ENCODE assay signal across 8 cellular contexts in the genomic region with DNA sequence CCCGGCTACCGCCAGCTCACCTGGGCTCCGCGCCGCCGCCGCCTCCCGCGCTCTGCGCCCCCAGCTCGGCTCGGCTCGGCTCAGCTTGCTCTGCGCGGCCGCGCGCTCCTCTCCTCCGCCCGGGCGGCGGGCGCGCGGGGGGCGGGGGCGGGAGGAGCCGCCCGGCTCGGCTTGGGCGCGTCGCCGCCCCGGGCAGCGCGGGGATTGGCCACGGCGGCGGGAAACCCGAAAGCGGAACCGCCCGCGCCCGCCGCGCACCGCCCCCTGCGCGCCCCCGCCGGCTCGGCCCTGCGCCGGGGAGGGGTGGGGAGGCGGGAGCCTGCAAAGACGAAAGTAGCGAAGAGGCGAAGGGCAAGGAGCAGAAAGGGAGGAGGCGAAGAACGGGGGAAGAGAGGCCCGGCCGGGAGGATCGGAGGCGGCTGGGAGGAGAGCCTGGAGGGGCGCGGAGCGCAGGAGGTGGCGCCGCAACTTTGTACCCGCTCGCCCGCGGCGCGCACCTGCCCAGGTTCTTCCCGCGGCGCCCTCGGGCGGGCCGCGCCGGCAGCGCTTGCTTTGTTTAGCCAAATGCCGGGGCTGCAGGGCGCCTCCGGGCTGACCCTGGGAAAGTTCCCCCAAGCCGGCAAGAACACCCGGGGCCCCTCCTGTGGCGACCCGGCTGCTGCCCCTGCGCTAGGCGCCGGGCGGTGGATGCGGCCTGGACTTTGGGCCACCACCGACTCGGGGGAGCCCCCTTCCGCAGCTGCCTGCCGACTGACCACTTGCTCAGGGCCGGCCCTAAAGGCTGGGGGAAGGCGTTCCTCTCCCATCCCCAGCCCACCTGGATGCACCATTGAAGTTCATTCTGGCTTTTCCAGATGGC. TPM values are rescaled to one million over a fixed set of nuclear protein-coding genes. Genes with fewer than 3 reads are reported as not detected.
DNase-seq lines count a peak whose midpoint lies in the region; ATAC-seq, FAIRE-seq and TF ChIP-seq lines count a peak whose summit lies in the region.

TSS of gene CAMKK2 (minus strand) at position 92 of the 859 bp plus-strand sequence. CDS start 22,183 bp downstream, outside the sequence.

- H3K27ac Mint-ChIP-seq in central memory CD8-positive, alpha-beta T cell (ENCODE audit: low read depth) = peak within 1 kb of the TSS; percentile 77

- H3K27me3 ChIP-seq in keratinocyte (ENCODE audit: control insufficient read depth, extremely low read depth, insufficient read depth, low read length) = no peaks in the 10 kb centered on the region

- peak; percentile 95 for DNase-seq in AG08395 (ENCODE audit: low spot score)
- peak; percentile 93 for DNase-seq in NCI-H2227 (lab: John Stamatoyannopoulos, UW; ENCODE audit: unreplicated experiment)
- peak; percentile 78 to 85 for DNase-seq in central memory CD8-positive, alpha-beta T cell (ENCODE audit: low spot score in 2 of 2)
- DNase-seq in keratinocyte (ENCODE audit: low read depth, low spot score) = no peak
- peak; percentile 68 to 82 (median 73) for DNase-seq in stimulated activated CD4-positive, alpha-beta T cell treated with anti-CD3 and anti-CD28 coated beads, Interleukin-12 subunit alpha, Interleukin-12 subunit beta, amount 100 ng/mL, for 48 hours (ENCODE audit: low read depth in 2 of 3, low spot score in 1 of 3)

- H3K79me2 ChIP-seq in keratinocyte (ENCODE audit: control insufficient read depth, insufficient read depth, low read length) = peaks cover 25% of the 10 kb centered on the region

- no peaks in the 10 kb centered on the region for H3K9me1 ChIP-seq in keratinocyte (ENCODE audit: control insufficient read depth, extremely low read depth, insufficient read depth, low read length)

- H3K4me1 Mint-ChIP-seq in central memory CD8-positive, alpha-beta T cell = peaks cover 15% of the 10 kb centered on the region

- ATAC-seq in GM18868 (IDR thresholded peaks at IDR 0.05; ENCODE audit: unreplicated experiment) (peak; percentile 76), HG03108 (IDR thresholded peaks at IDR 0.05; ENCODE audit: unreplicated experiment) (peak; percentile 59)
- ATAC-seq in activated CD4-positive, CD25-positive, alpha-beta regulatory T cell treated with anti-CD3 and anti-CD28 coated beads, Interleukin-2, amount 50 U/mL, for 24 hours = peak; percentile 86 to 89
- peak; percentile 93 for ATAC-seq in central memory CD8-positive, alpha-beta T cell (replicated peaks; ENCODE audit: extremely low read depth, poor library complexity, severe bottlenecking)

- dilution Hi-C loops in keratinocyte (cut with MboI; ENCODE audit: extremely low pct_ligation_motif_present, low sequenced_read_pairs) = no loop called here

- no peaks in the 10 kb centered on the region for H3K9me3 ChIP-seq in keratinocyte (ENCODE audit: control insufficient read depth, low read depth, low read length)

- H3K27ac ChIP-seq in keratinocyte (ENCODE audit: control insufficient read depth, insufficient read depth, low read length) = peak within 1 kb of the TSS; percentile 65

- H3K4me1 ChIP-seq in keratinocyte (ENCODE audit: control insufficient read depth, extremely low read depth, insufficient read depth, low read length) = peaks cover 11% of the 10 kb centered on the region

- H3K4me3 ChIP-seq in keratinocyte (ENCODE audit: control insufficient read depth in 2 of 3, extremely low read depth in 1 of 3, insufficient read depth in 2 of 3, low read depth in 1 of 3, low read length in 3 of 3) = peak within 1 kb of the TSS; percentile 83 to 95 (median 84)

- peak within 1 kb of the TSS; percentile 87 for H3K4me3 Mint-ChIP-seq in central memory CD8-positive, alpha-beta T cell

- no peaks in the 10 kb centered on the region for H3K27me3 Mint-ChIP-seq in central memory CD8-positive, alpha-beta T cell

- H3K4me2 ChIP-seq in keratinocyte (ENCODE audit: control insufficient read depth, extremely low read depth, insufficient read depth, low read depth, low read length) = peak within 1 kb of the TSS; percentile 100

- H3K9me3 Mint-ChIP-seq in central memory CD8-positive, alpha-beta T cell = no peaks in the 10 kb centered on the region

- peaks cover 1% of the 10 kb centered on the region for H3K36me3 Mint-ChIP-seq in central memory CD8-positive, alpha-beta T cell (ENCODE audit: insufficient read depth)

- no peak for FAIRE-seq in keratinocyte (lab: Jason Lieb, UNC)

- H2AFZ ChIP-seq in keratinocyte (ENCODE audit: control insufficient read depth, low read length) = peak within 1 kb of the TSS; percentile 93

- H4K20me1 ChIP-seq in keratinocyte (ENCODE audit: control insufficient read depth, extremely low read depth, insufficient read depth, low read length) = no peaks in the 10 kb centered on the region

- TF ChIP-seq CTCF in keratinocyte (optimal IDR thresholded peaks at IDR 0.05 in 1 of 3, IDR thresholded peaks at IDR 0.05 in 1 of 3, conservative IDR thresholded peaks at IDR 0.05 in 1 of 3; ENCODE audit: extremely low read depth in 1 of 3, insufficient read depth in 2 of 3, low read length in 3 of 3) = no peak

- H3K36me3 ChIP-seq in keratinocyte (ENCODE audit: control insufficient read depth in 2 of 2, extremely low read depth in 1 of 2, insufficient read depth in 2 of 2, low read length in 2 of 2) = peaks cover 3 to 4% of the 10 kb centered on the region in 2 experiments

- H3K9ac ChIP-seq in keratinocyte (ENCODE audit: control insufficient read depth, extremely low read depth, insufficient read depth, low read length) = peak within 1 kb of the TSS; percentile 88

RNA-seq across cellular contexts. Expression of gene CAMKK2, which starts in this region (rescaled TPM):
- 18.6 to 25.1 TPM (median 22.9 TPM) in 3 replicates for polyA plus RNA-seq in keratinocyte
- polyA plus RNA-seq in keratinocyte (2011; ENCODE audit: low read depth) = 10.2 TPM
- 20.3 and 24.8 TPM in 2 replicates for polyA plus RNA-seq in keratinocyte (2011; cell fraction: cytosol; rRNA removed)
- 28.6 and 35.1 TPM in 2 replicates for polyA plus RNA-seq in keratinocyte (2011; cell fraction: nucleus; rRNA removed)
- 15.7 and 19.0 TPM in 2 replicates for polyA plus RNA-seq in keratinocyte (2012; ENCODE audit: low replicate concordance)
- 27.6 to 36.0 TPM (median 32.6 TPM) in 3 replicates for polyA minus RNA-seq in keratinocyte
- 37.6 TPM for polyA minus RNA-seq in keratinocyte (2011; cell fraction: cytosol; rRNA and poly(A)+ RNA removed)
- polyA minus RNA-seq in keratinocyte (2011; cell fraction: nucleus; rRNA and poly(A)+ RNA removed) = 24.1 and 32.4 TPM in 2 replicates
